15 cellular contexts compared by ENCODE assay signal in genomic region chr11:125955856-125956255, GRCh38. TPM values are rescaled to one million over a fixed set of nuclear protein-coding genes. Genes with fewer than 3 reads are reported as not detected.
"Had no signal": no experiment of that assay in that cellular context is flagged by ENCODE, and none has a peak within 500 bp of the region (broad histone marks: within the 10 kb centered on the region; RNA-seq: fewer than 3 reads in every experiment).

No MANE protein-coding gene starts in this region.

- H3K27ac ChIP-seq: hepatocyte had no signal

- H2AFZ ChIP-seq: hepatocyte had no signal

- H3K27me3 ChIP-seq: hepatocyte had no signal

- ATAC-seq: activated T-cell treated with anti-CD3 and anti-CD28 coated beads, Interleukin-2, amount 50 U/mL, for 72 hours; left lobe of liver; naive thymus-derived CD8-positive, alpha-beta T cell had no signal

- H3K4me2 ChIP-seq: hepatocyte had no signal

- DNase-seq: activated CD4-positive, alpha-beta T cell treated with anti-CD3 and anti-CD28 coated beads, Interleukin-2, amount 10 ng/mL, durations not matched to agents 7 days and 5 days; activated CD8-positive, alpha-beta memory T cell treated with anti-CD3 and anti-CD28 coated beads, Interleukin-2, amount 50 U/mL, for 48 hours; activated gamma-delta T cell treated with Interleukin-2 at 50 U/mL for 16 hours; activated naive CD8-positive, alpha-beta T cell treated with anti-CD3 and anti-CD28 coated beads for 36 hours; activated T-cell treated with anti-CD3 and anti-CD28 coated beads, Interleukin-2, amount 50 U/mL, for 72 hours; naive thymus-derived CD8-positive, alpha-beta T cell; retina; stimulated activated CD4-positive, alpha-beta T cell treated with anti-CD3 and anti-CD28 coated beads, Interleukin-15, amount 100 ng/mL, for 24 hours; stimulated activated CD4-positive, alpha-beta T cell treated with anti-CD3 and anti-CD28 coated beads, Interleukin-4, amount 100 ng/mL, for 24 hours; stimulated activated naive CD4-positive, alpha-beta T cell had no signal

- H3K4me3 ChIP-seq: hepatocyte, skin epidermis had no signal

RNA-seq across cellular contexts. Expression of gene VSIG10L2, which starts 10.0 kb away (rescaled TPM):
- total RNA-seq: activated CD4-positive, alpha-beta T cell treated with anti-CD3 and anti-CD28 coated beads, Interleukin-2, amount 10 ng/mL, durations not matched to agents 7 days and 5 days; activated naive CD8-positive, alpha-beta T cell treated with anti-CD3 and anti-CD28 coated beads for 36 hours; activated T-cell treated with anti-CD3 and anti-CD28 coated beads, Interleukin-2, amount 50 U/mL, for 72 hours; bronchial epithelial cell; hepatocyte; left lobe of liver; mucosa of gallbladder; naive thymus-derived CD8-positive, alpha-beta T cell had no signal
- polyA plus RNA-seq: hepatocyte; naive thymus-derived CD8-positive, alpha-beta T cell had no signal

RNA-seq across cellular contexts. Expression of gene DDX25, which starts 51.5 kb away (rescaled TPM):
- total RNA-seq: bronchial epithelial cell had no signal
